Comparison of ENCODE assay signal across 23 cellular contexts in genomic region chr16:7967986-7968509, GRCh38.
"Had no signal": no experiment of that assay in that cellular context is flagged by ENCODE, and none has a peak within 500 bp of the region (broad histone marks: within the 10 kb centered on the region; RNA-seq: fewer than 3 reads in every experiment).

No MANE protein-coding gene starts in this region.

- H3K4me3 ChIP-seq: SJSA1, SK-N-MC had no signal

- H3K4me1 ChIP-seq: SJSA1 had no signal

- H3K36me3 ChIP-seq: SJSA1 had no signal

- H3K27ac ChIP-seq: HL-60, SJSA1, SK-N-MC had no signal

- H3K27me3 ChIP-seq: SJSA1 had no signal

- DNase-seq: KBM-7; MM.1S; NCI-H1092 treated with DMSO at 0.1 percent for 48 hours; NCI-H1436; NCI-H187; NCI-H2029; NCI-H2081 treated with DMSO at 0.1 percent for 48 hours; NCI-H2171; NCI-H226; NCI-H446; NCI-H510A; NCI-H524 treated with DMSO at 0.1 percent for 48 hours; NCI-H69; NCI-H774; NK-92 treated with Interleukin-12 subunit alpha and Interleukin-12 subunit beta, amount 100 ng/mL, for 24 hours; PC-3; Right ventricle myocardium superior; RPMI8226; SIG-M5 had no signal

- ATAC-seq: Panc1, PC-3 had no signal
